28 cellular contexts compared by ENCODE assay signal in the genomic region with DNA sequence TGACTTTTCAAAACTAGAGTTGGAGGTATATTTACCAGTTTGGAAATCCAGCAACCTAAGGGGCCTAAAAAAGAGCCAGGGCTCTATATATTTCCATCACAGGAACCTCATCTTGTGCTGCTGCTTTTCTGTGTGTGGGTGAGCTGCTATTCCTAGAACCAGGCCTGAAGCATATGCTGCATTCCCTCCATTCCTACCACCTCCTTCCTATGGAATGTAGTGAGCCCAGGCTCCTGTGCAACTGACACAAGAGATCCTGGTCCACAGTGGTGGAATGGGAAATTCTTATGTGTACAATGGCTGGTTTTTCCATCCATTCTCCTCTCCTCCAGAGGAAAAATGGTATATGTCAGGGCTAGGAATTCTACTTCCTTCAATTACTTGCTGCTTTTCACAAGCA.
A peak's percentile ranks its signal among the peaks of the same experiment; 100 is the strongest.
DNase-seq lines count a peak whose midpoint lies in the region; TF ChIP-seq lines count a peak whose summit lies in the region.
"Had no signal": no experiment of that assay in that cellular context is flagged by ENCODE, and none has a peak within 500 bp of the region (broad histone marks: within the 10 kb centered on the region; RNA-seq: fewer than 3 reads in every experiment).

No MANE protein-coding gene starts in this region.

- H3K4me3 ChIP-seq in NT2/D1 (ENCODE audit: insufficient read length, low read depth) (no peak overlapping the region), foreskin fibroblast (ENCODE audit: low read depth in 1 of 2, low read length in 2 of 2) (no peak overlapping the region)
- no peak overlapping the region for H3K4me3 ChIP-seq in effector memory CD4-positive, alpha-beta T cell (ENCODE audit: insufficient read depth, low read depth, low read length, poor library complexity, severe bottlenecking)
- H3K4me3 ChIP-seq: dorsolateral prefrontal cortex, gastrocnemius medialis, sigmoid colon, suprapubic skin, vagina had no signal

- no peaks in the 10 kb centered on the region for H3K36me3 ChIP-seq in NT2/D1 (ENCODE audit: insufficient read depth, insufficient read length, low read length)
- H3K36me3 ChIP-seq in effector memory CD4-positive, alpha-beta T cell (ENCODE audit: control insufficient read depth, insufficient read depth, low read length) = no peaks in the 10 kb centered on the region
- H3K36me3 ChIP-seq: gastrocnemius medialis, sigmoid colon, suprapubic skin, vagina had no signal

- no peaks in the 10 kb centered on the region for H3K27me3 ChIP-seq in NT2/D1 (ENCODE audit: insufficient read depth, insufficient read length)
- no peaks in the 10 kb centered on the region for H3K27me3 ChIP-seq in effector memory CD4-positive, alpha-beta T cell (replicated peaks; ENCODE audit: control insufficient read depth, insufficient read depth, low read length, poor library complexity, severe bottlenecking)
- H3K27me3 ChIP-seq: dorsolateral prefrontal cortex, gastrocnemius medialis, sigmoid colon, suprapubic skin, vagina had no signal

- DNase-seq in EH (ENCODE audit: low read depth) = peak; percentile 78
- peak; percentile 11 for DNase-seq in NT2/D1 (ENCODE audit: low read depth, low spot score)
- DNase-seq in foreskin fibroblast = peak; percentile 22 to 59
- peak; percentile 19 for DNase-seq in non-pigmented ciliary epithelial cell (ENCODE audit: low read depth)
- no peak for DNase-seq in activated naive CD4-positive, alpha-beta T cell treated with anti-CD3 and anti-CD28 coated beads, Interleukin-2, amount 50 U/mL, for 16 hours
- DNase-seq in effector memory CD4-positive, alpha-beta T cell = no peak
- DNase-seq in NCI-H2107 treated with DMSO at 0.1 percent for 48 hours (lab: John Stamatoyannopoulos, UW; ENCODE audit: unreplicated experiment) = no peak
- no peak for DNase-seq in GM13977 (ENCODE audit: low spot score)
- DNase-seq: activated CD4-positive, CD25-positive, alpha-beta regulatory T cell; activated CD8-positive, alpha-beta T cell treated with anti-CD3 and anti-CD28 coated beads, Interleukin-2, amount 10 ng/mL, durations not matched to agents 7 days and 5 days; activated naive CD4-positive, alpha-beta T cell treated with Interleukin-2 at 50 U/mL for 16 hours; activated T-cell treated with anti-CD3 and anti-CD28 coated beads, Interleukin-2, amount 50 U/mL, for 1 hour; caudate nucleus; CD4-positive, alpha-beta memory T cell; DMS153; gastrocnemius medialis; GF-D8; left colon; NCI-H1048; NCI-H187; NCI-H2227 treated with DMSO at 0.1 percent for 48 hours; NCI-H748 treated with DMSO at 0.1 percent for 48 hours; sigmoid colon; stimulated activated CD4-positive, alpha-beta T cell treated with anti-CD3 and anti-CD28 coated beads, Interleukin-2, amount 100 ng/mL, for 24 hours had no signal

- TF ChIP-seq CTCF in foreskin fibroblast (IDR thresholded peaks at IDR 0.05; ENCODE audit: low read depth, low read length) (no peak), GM13977 (IDR thresholded peaks at IDR 0.05; ENCODE audit: extremely low read depth, insufficient read depth, missing control alignments) (no peak)

- no peak overlapping the region for H3K9ac ChIP-seq in NT2/D1 (ENCODE audit: insufficient read length, low read depth)

- no peaks in the 10 kb centered on the region for H3K9me3 ChIP-seq in NT2/D1 (ENCODE audit: insufficient read depth, low read length)
- H3K9me3 ChIP-seq in effector memory CD4-positive, alpha-beta T cell (ENCODE audit: control insufficient read depth, low read length) = no peaks in the 10 kb centered on the region
- H3K9me3 ChIP-seq: gastrocnemius medialis, sigmoid colon, suprapubic skin, vagina had no signal

- no peaks in the 10 kb centered on the region for H3K4me1 ChIP-seq in NT2/D1 (ENCODE audit: insufficient read depth, insufficient read length)
- no peaks in the 10 kb centered on the region for H3K4me1 ChIP-seq in effector memory CD4-positive, alpha-beta T cell (ENCODE audit: control insufficient read depth, insufficient read depth, low read length, poor library complexity, severe bottlenecking)
- H3K4me1 ChIP-seq: gastrocnemius medialis, sigmoid colon, suprapubic skin, vagina had no signal

- in situ Hi-C loops in GM13977 (cut with MboI; ENCODE audit: low pct_unique_long_range_greater_than_20kb, low sequenced_read_pairs, unreplicated experiment) = no loop called here

- H3K27ac ChIP-seq in effector memory CD4-positive, alpha-beta T cell (ENCODE audit: insufficient read depth, low read length, poor library complexity, severe bottlenecking) = no peak overlapping the region
- H3K27ac ChIP-seq: epithelial cell of prostate, gastrocnemius medialis, sigmoid colon, suprapubic skin, vagina had no signal

Comparison
In these comparisons a context has a peak if more than half of its experiments do, and no peak if none do; other contexts are left out.
1. DNase-seq: peak in EH (single experiment), NT2/D1 (single experiment), foreskin fibroblast (2 of 2) and non-pigmented ciliary epithelial cell (single experiment); none in activated naive CD4-positive, alpha-beta T cell treated with anti-CD3 and anti-CD28 coated beads, Interleukin-2, amount 50 U/mL, for 16 hours (single experiment), effector memory CD4-positive, alpha-beta T cell (0 of 3), NCI-H2107 treated with DMSO at 0.1 percent for 48 hours (single experiment) and GM13977 (single experiment).